In genomic region chr2:37688771-37689468, GRCh38 we compare ENCODE assay signal across 11 cellular contexts. TPM values are rescaled to one million over a fixed set of nuclear protein-coding genes. Genes with fewer than 3 reads are reported as not detected.
DNase-seq lines count a peak whose midpoint lies in the region; ATAC-seq, FAIRE-seq and TF ChIP-seq lines count a peak whose summit lies in the region.
"Had no signal": no experiment of that assay in that cellular context is flagged by ENCODE, and none has a peak within 500 bp of the region (broad histone marks: within the 10 kb centered on the region; RNA-seq: fewer than 3 reads in every experiment).

No MANE protein-coding gene starts in this region.

- intact Hi-C loops in sciatic nerve (cut with DNase I): no loop called here
- intact Hi-C loops in head of caudate nucleus (cut with DNase I): no loop called here

- H3K27ac Mint-ChIP-seq in astrocyte (ENCODE audit: unreplicated experiment): peak overlapping the region; percentile 88
- H3K27ac Mint-ChIP-seq in naive thymus-derived CD8-positive, alpha-beta T cell: no peak overlapping the region

- H3K27me3 Mint-ChIP-seq in astrocyte (ENCODE audit: low read depth, unreplicated experiment): no peaks in the 10 kb centered on the region
- H3K27me3 Mint-ChIP-seq in naive thymus-derived CD8-positive, alpha-beta T cell: no peaks in the 10 kb centered on the region

- H3K9me2 ChIP-seq in hepatocyte (replicated peaks; ENCODE audit: insufficient read depth): no peaks in the 10 kb centered on the region

- H3K9me3 ChIP-seq in HEK293 (ENCODE audit: control insufficient read depth, insufficient read depth, low read depth, low read length) (no peaks in the 10 kb centered on the region), astrocyte (ENCODE audit: insufficient read depth, low read depth, low read length) (no peaks in the 10 kb centered on the region), hepatocyte (ENCODE audit: low read depth) (no peaks in the 10 kb centered on the region)

- POLR2A ChIA-PET in HEK293 (lab: Yijun Ruan, JAX): interaction anchor here (0.7 to 0.9 kb wide), 2 partner anchors 13 to 98 kb away, joined by 3 read pairs; no protein-coding TSS in a partner anchor
- POLR2A ChIA-PET in naive thymus-derived CD8-positive, alpha-beta T cell (lab: Charles Lee): no interaction called here

- H3K4me2 ChIP-seq in astrocyte (ENCODE audit: low read length): peak overlapping the region; percentile 68
- peak overlapping the region; percentile 4 for H3K4me2 ChIP-seq in hepatocyte

- CTCF ChIA-PET in HEK293 (lab: Yijun Ruan, JAX): interaction anchor here (1.9 kb wide), 1 partner anchor 144 kb away, joined by 4 read pairs; no protein-coding TSS in a partner anchor

- H3K9ac ChIP-seq in astrocyte (ENCODE audit: low read length): peak overlapping the region; percentile 58

- H3K27me3 ChIP-seq in astrocyte (ENCODE audit: insufficient read depth, low read length) (no peaks in the 10 kb centered on the region), hepatocyte (no peaks in the 10 kb centered on the region)

- WGBS in hepatocyte (ENCODE audit: low lambda C conversion rate, missing lambda C conversion rate): 37% methylated on average over 10 of the region's 10 CpGs

- H3K27ac ChIP-seq in HEK293 (ENCODE audit: extremely low read depth, low read depth, low read length): no peak overlapping the region
- peak overlapping the region; percentile 83 for H3K27ac ChIP-seq in astrocyte (ENCODE audit: low read depth, low read length)
- peak overlapping the region; percentile 71 for H3K27ac ChIP-seq in hepatocyte

- ATAC-seq in sciatic nerve: peak; percentile 56
- ATAC-seq in HG02588 (IDR thresholded peaks at IDR 0.05; ENCODE audit: unreplicated experiment): no peak
- ATAC-seq in naive thymus-derived CD8-positive, alpha-beta T cell: no peak
- ATAC-seq: activated T-cell treated with anti-CD3 and anti-CD28 coated beads, Interleukin-2, amount 50 U/mL, for 4 hours had no signal

- H3K36me3 ChIP-seq in HEK293 (ENCODE audit: control insufficient read depth in 2 of 2, insufficient read depth in 1 of 2, low read length in 2 of 2): no peaks in the 10 kb centered on the region
- no peaks in the 10 kb centered on the region for H3K36me3 ChIP-seq in astrocyte (ENCODE audit: insufficient read depth, low read length)
- H3K36me3 ChIP-seq in hepatocyte (replicated peaks; ENCODE audit: insufficient read depth, low read depth): no peaks in the 10 kb centered on the region

- H3K79me2 ChIP-seq in astrocyte (ENCODE audit: insufficient read depth, low read length) (no peaks in the 10 kb centered on the region), hepatocyte (no peaks in the 10 kb centered on the region)

- H3K36me3 Mint-ChIP-seq in astrocyte (ENCODE audit: low read depth, unreplicated experiment): no peaks in the 10 kb centered on the region
- H3K36me3 Mint-ChIP-seq in naive thymus-derived CD8-positive, alpha-beta T cell: no peaks in the 10 kb centered on the region

- no peaks in the 10 kb centered on the region for H3K4me1 ChIP-seq in HEK293 (ENCODE audit: control insufficient read depth, insufficient read depth, low read length)
- H3K4me1 ChIP-seq in astrocyte (ENCODE audit: insufficient read depth, low read length): peaks cover 32% of the 10 kb centered on the region
- peaks cover 14% of the 10 kb centered on the region for H3K4me1 ChIP-seq in hepatocyte (ENCODE audit: insufficient read depth)

- H2AFZ ChIP-seq in astrocyte (ENCODE audit: low read depth, low read length): peak overlapping the region; percentile 65
- H2AFZ ChIP-seq in hepatocyte: no peak overlapping the region

- DNase-seq in astrocyte (ENCODE audit: low read depth) (peak; percentile 90), hepatocyte (ENCODE audit: low spot score) (peak; percentile 47), sciatic nerve (ENCODE audit: low spot score) (no peak), NOMO-1 treated with DMSO at 0.1 percent for 48 hours (lab: John Stamatoyannopoulos, UW; ENCODE audit: unreplicated experiment) (no peak), head of caudate nucleus (no peak)
- no peak for DNase-seq in naive thymus-derived CD8-positive, alpha-beta T cell
- DNase-seq: activated T-cell treated with anti-CD3 and anti-CD28 coated beads, Interleukin-2, amount 50 U/mL, for 4 hours; Kasumi-1; stimulated activated CD4-positive, alpha-beta T cell treated with anti-CD3 and anti-CD28 coated beads, Interleukin-4, amount 100 ng/mL, for 24 hours had no signal

- H3K4me3 Mint-ChIP-seq in astrocyte (ENCODE audit: unreplicated experiment): no peak overlapping the region
- no peak overlapping the region for H3K4me3 Mint-ChIP-seq in naive thymus-derived CD8-positive, alpha-beta T cell
- H3K4me3 Mint-ChIP-seq: activated T-cell treated with anti-CD3 and anti-CD28 coated beads, Interleukin-2, amount 50 U/mL, for 4 hours had no signal

- peak; percentile 88 for FAIRE-seq in astrocyte (lab: Jason Lieb, UNC)

- no peak overlapping the region for H3K4me3 ChIP-seq in HEK293 (ENCODE audit: low read depth, low read length)
- no peak overlapping the region for H3K4me3 ChIP-seq in astrocyte (ENCODE audit: insufficient read depth, low read depth, low read length)
- no peak overlapping the region for H3K4me3 ChIP-seq in hepatocyte

- no peak for TF ChIP-seq CTCF in HEK293 (tag by site-specific recombination; IDR thresholded peaks at IDR 0.05)
- TF ChIP-seq CTCF in astrocyte (IDR thresholded peaks at IDR 0.05; ENCODE audit: insufficient read depth, low read depth, low read length): no peak
- no peak for TF ChIP-seq CTCF in hepatocyte (IDR thresholded peaks at IDR 0.05; ENCODE audit: poor library complexity)

- H4K20me1 ChIP-seq in astrocyte (ENCODE audit: insufficient read depth, low read length) (no peaks in the 10 kb centered on the region), hepatocyte (ENCODE audit: insufficient read depth, poor library complexity, severe bottlenecking) (no peaks in the 10 kb centered on the region)

- H3K4me1 Mint-ChIP-seq in astrocyte (ENCODE audit: low read depth, unreplicated experiment): peaks cover 34% of the 10 kb centered on the region
- H3K4me1 Mint-ChIP-seq in naive thymus-derived CD8-positive, alpha-beta T cell: peaks cover 3 to 21% (median 14%) of the 10 kb centered on the region in 4 donors

- peaks cover 5% of the 10 kb centered on the region for H3K9me3 Mint-ChIP-seq in astrocyte (ENCODE audit: unreplicated experiment)
- peaks cover 0 to 3% (median 0%) of the 10 kb centered on the region in 9 donors for H3K9me3 Mint-ChIP-seq in naive thymus-derived CD8-positive, alpha-beta T cell
- H3K9me3 Mint-ChIP-seq: activated T-cell treated with anti-CD3 and anti-CD28 coated beads, Interleukin-2, amount 50 U/mL, for 4 hours had no signal

TF ChIP-seq in HEK293, 187 proteins besides CTCF, POLR2A, EP300 and RAD21:
- TF ChIP-seq ZNF362 (tag by site-specific recombination; IDR thresholded peaks at IDR 0.05) (no peak), ZNF404 (tag by site-specific recombination; IDR thresholded peaks at IDR 0.05) (no peak), SCRT2 (tag by site-specific recombination; IDR thresholded peaks at IDR 0.05) (peak; percentile 31; the same call in 1 of the 2 replicates)

RNA-seq across cellular contexts. Expression of gene CDC42EP3, which starts 17.5 kb away (rescaled TPM):
- 94.3 and 102 TPM in 2 replicates for total RNA-seq in astrocyte
- 19.3 and 26.4 TPM in 2 replicates for total RNA-seq in hepatocyte
- 31.7 and 33.0 TPM in 2 replicates for polyA plus RNA-seq in hepatocyte
- 53.1 TPM for total RNA-seq in sciatic nerve
- 10 to 100 TPM; 28.4 to 32.3 TPM for total RNA-seq in naive thymus-derived CD8-positive, alpha-beta T cell
- polyA plus RNA-seq in naive thymus-derived CD8-positive, alpha-beta T cell: 10 to 100 TPM; 47.9 to 68.5 (median 52.6) TPM

Comparison
In these comparisons a context has a peak if more than half of its experiments do, and no peak if none do; other contexts are left out.
1. DNase-seq: peak in astrocyte (single experiment) and hepatocyte (single experiment); none in sciatic nerve (single experiment), naive thymus-derived CD8-positive, alpha-beta T cell (0 of 10), NOMO-1 treated with DMSO at 0.1 percent for 48 hours (single experiment) and head of caudate nucleus (0 of 42).